ENCODE assay signal across 8 cellular contexts in the genomic region with DNA sequence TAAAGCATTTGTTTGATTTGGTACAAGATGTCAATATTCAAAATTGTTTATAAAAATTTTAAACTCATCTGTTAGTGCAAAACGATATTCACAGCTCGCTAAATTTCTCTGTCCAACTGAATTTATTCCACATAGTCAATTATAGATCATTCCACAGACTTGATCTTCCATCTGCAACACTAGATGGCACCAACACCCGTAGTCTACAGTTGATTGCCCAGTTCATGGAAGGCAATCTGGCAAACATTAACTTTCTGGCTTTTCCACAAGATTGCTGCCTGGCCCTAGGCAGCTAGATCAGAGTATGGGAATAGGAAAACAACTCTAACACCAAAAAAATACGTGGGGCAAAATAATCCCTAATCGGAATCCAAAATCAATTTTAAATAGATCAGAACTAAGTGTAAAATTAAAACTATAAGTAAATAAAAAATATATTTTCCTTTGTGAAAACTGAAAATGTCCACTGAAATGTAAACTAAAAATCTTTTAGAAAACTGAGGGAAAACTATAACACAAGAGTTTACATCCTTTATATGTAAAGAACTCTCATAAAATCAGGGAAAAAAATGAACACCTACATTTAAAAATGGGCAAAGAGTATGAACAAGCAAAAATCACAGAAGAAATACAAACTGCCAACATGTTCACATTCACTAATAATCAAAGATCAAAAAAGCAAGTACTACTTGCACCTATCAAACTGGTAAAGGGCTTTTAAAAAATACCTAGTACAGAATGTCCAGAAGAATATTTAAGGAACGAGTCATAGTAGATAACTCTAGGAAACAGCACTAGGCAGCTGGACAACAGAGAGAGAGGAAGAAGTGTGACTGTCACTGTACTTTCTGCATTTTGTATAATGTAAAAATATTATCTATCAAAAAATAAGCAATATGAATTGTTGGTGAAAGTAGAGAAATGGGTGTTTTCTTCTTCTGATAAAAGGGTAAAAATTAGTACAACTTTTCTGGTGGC. TPM values are rescaled to one million over a fixed set of nuclear protein-coding genes. Genes with fewer than 3 reads are reported as not detected.
A peak's percentile ranks its signal among the peaks of the same experiment; 100 is the strongest.
DNase-seq lines count a peak whose midpoint lies in the region; ATAC-seq, FAIRE-seq and TF ChIP-seq lines count a peak whose summit lies in the region.

No MANE protein-coding gene starts in this region.

- peak; percentile 6 for FAIRE-seq in frontal cortex (lab: Jason Lieb, UNC)

- no peaks in the 10 kb centered on the region for H3K36me3 ChIP-seq in BE2C

- TF ChIP-seq CTCF in BE2C (IDR thresholded peaks at IDR 0.05; ENCODE audit: low read depth, low read length) (peak; percentile 72), GM12874 (IDR thresholded peaks at IDR 0.05; ENCODE audit: insufficient read depth, low read depth, low read length) (peak; percentile 24; the same call in 1 of the 2 replicates)

- H3K4me1 ChIP-seq in BE2C: peaks cover under 1% of the 10 kb centered on the region

- H3K4me3 ChIP-seq in BE2C (ENCODE audit: low read depth, low read length): no peak overlapping the region

- ATAC-seq in HG03159 (IDR thresholded peaks at IDR 0.05; ENCODE audit: unreplicated experiment): no peak
- ATAC-seq in HG02798 (IDR thresholded peaks at IDR 0.05; ENCODE audit: poor library complexity, unreplicated experiment): no peak

- DNase-seq in BE2C: peak; percentile 51
- peak; percentile 36 to 78 for DNase-seq in NCI-H526 (lab: John Stamatoyannopoulos, UW)
- peak; percentile 37 for DNase-seq in activated CD8-positive, alpha-beta memory T cell treated with anti-CD3 and anti-CD28 coated beads, Interleukin-2, amount 50 U/mL, for 4 hours
- peak; percentile 10 to 28 for DNase-seq in frontal cortex (ENCODE audit: low spot score in 2 of 2)
- DNase-seq in posterior cingulate gyrus: peak in 6 of 10 donors; percentile 29 to 84 (median 42)

- intact Hi-C loops in posterior cingulate gyrus (cut with DNase I): loop anchor here (2.0 to 5.0 kb wide), 2 partner anchors 113 to 160 kb away; no protein-coding TSS in a partner anchor

- H3K27me3 ChIP-seq in BE2C: no peaks in the 10 kb centered on the region

- H3K9me3 ChIP-seq in BE2C: no peaks in the 10 kb centered on the region

RNA-seq across cellular contexts. Expression of a gene that starts 35.0 kb away (rescaled TPM):
- 102 TPM for polyA plus RNA-seq in BE2C (2012; ENCODE audit: insufficient read depth, insufficient read length, low read depth)
- total RNA-seq in frontal cortex: 726 TPM
